1 cellular context compared by ENCODE assay signal in the genomic region with DNA sequence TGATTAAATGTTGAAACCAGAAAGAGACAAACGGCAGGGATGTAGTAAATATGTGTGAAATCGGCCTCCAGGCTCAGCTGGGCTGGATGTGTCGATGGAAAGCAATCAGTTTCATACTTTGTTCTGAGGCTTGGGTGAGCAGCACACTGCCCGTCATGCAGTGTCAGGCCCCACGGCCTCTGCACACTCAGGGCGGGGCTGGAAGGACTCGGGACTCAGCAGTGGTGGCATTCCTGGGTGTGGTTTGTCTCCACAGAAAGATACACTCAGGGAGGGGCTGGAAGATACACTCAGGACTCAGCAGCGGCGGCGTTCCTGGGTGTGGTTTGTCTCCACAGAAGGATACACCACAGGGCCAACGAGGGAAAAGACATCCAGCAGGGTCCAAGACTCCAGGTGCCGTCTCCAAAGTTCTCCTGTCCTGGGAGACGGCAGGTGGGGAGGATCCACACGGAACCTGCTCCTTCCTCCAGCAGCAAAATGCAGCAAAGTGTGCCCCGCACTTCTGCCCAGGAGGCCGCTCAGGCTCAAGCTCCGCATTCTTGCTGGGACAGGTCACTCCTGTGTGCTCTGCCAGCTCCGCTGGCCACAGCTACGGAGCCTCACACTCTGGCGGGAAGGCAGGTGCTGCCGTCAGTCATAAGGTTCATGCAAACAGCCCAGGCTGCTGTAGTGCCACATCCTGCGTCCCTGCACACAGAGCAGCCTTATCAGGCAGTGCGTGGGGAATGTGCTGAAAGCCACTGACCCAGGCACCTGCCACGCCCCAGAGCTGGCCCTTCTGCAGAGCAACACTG.
TF ChIP-seq lines count a peak whose summit lies in the region.

No MANE protein-coding gene starts in this region.

TF ChIP-seq in endothelial cell of umbilical vein, 7 proteins besides CTCF, POLR2A, EP300 and RAD21:
- TF ChIP-seq, protein P1, sequence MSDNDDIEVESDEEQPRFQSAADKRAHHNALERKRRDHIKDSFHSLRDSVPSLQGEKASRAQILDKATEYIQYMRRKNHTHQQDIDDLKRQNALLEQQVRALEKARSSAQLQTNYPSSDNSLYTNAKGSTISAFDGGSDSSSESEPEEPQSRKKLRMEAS (IDR thresholded peaks at IDR 0.05; ENCODE audit: insufficient read depth, insufficient read length): no peak
- TF ChIP-seq JUN (IDR thresholded peaks at IDR 0.05; ENCODE audit: borderline replicate concordance, insufficient read depth, insufficient read length, low read depth) (no peak), POLR2AphosphoS5 (IDR thresholded peaks at IDR 0.05; ENCODE audit: insufficient read depth, low read depth, low read length) (no peak), FOS (IDR thresholded peaks at IDR 0.05; ENCODE audit: borderline replicate concordance, insufficient read depth, low read length) (no peak), GATA2 (IDR thresholded peaks at IDR 0.05; ENCODE audit: insufficient read depth, insufficient read length, low read depth, low read length) (no peak), MYC (IDR thresholded peaks at IDR 0.05; ENCODE audit: low read depth, low read length) (no peak), EZH2 (IDR thresholded peaks at IDR 0.05; ENCODE audit: borderline replicate concordance, low read depth, low read length, severe bottlenecking) (no peak)
